In genomic region chr5:1343931-1344901, GRCh38 we compare ENCODE assay signal across 7 cellular contexts. TPM values are rescaled to one million over a fixed set of nuclear protein-coding genes. Genes with fewer than 3 reads are reported as not detected.
DNase-seq lines count a peak whose midpoint lies in the region; ATAC-seq and TF ChIP-seq lines count a peak whose summit lies in the region.

No MANE protein-coding gene starts in this region.

- H3K4me3 ChIP-seq in HFF-Myc (replicated peaks; ENCODE audit: low read depth, low read length) (peak overlapping the region; percentile 70), ascending aorta (peak overlapping the region; percentile 62 to 96)

- peak; percentile 25 for ATAC-seq in left colon
- ATAC-seq in stimulated activated naive B cell treated with anti-CD40 and anti-IgM and Interleukin-4, amounts not matched to agents 10 μg/mL and 1 μg/mL and 100 μg/mL, for 72 hours (replicated peaks), result peak; percentile 37 to 42

- in situ Hi-C loops in GM13977 (cut with MboI; ENCODE audit: low pct_unique_long_range_greater_than_20kb, low sequenced_read_pairs, unreplicated experiment), result no loop called here

- peak overlapping the region; percentile 77 for H3K27ac Mint-ChIP-seq in stimulated activated naive B cell treated with anti-CD40 and anti-IgM and Interleukin-4, amounts not matched to agents 10 μg/mL and 1 μg/mL and 100 μg/mL, for 72 hours

- intact Hi-C loops in ascending aorta (cut with DNase I), result loop anchor here (2.0 kb wide), 2 partner anchors 291 to 455 kb away; partner anchors contain the start of gene MRPL36
- intact Hi-C loops in left colon (cut with DNase I, micrococcal nuclease), result no loop called here

- peaks cover 27 to 51% of the 10 kb centered on the region in 2 donors for H3K4me1 Mint-ChIP-seq in stimulated activated naive B cell treated with anti-CD40 and anti-IgM and Interleukin-4, amounts not matched to agents 10 μg/mL and 1 μg/mL and 100 μg/mL, for 72 hours

- no peaks in the 10 kb centered on the region for H3K27me3 ChIP-seq in ascending aorta

- no peaks in the 10 kb centered on the region for H3K9me3 ChIP-seq in ascending aorta

- H3K4me3 Mint-ChIP-seq in stimulated activated naive B cell treated with anti-CD40 and anti-IgM and Interleukin-4, amounts not matched to agents 10 μg/mL and 1 μg/mL and 100 μg/mL, for 72 hours, result peak overlapping the region; percentile 85 to 86

- DNase-seq in GM13977 (ENCODE audit: low spot score) (peak; percentile 52), HFF-Myc (ENCODE audit: extremely low read depth, low read depth) (no peak), NCI-H69 (lab: John Stamatoyannopoulos, UW) (peak; percentile 74), ascending aorta (ENCODE audit: low spot score in 2 of 2) (no peak), left colon (peak in 1 of 2 donors; percentile 43), foreskin melanocyte (no peak)
- DNase-seq in stimulated activated naive B cell treated with anti-CD40 and anti-IgM and Interleukin-4, amounts not matched to agents 10 μg/mL and 1 μg/mL and 100 μg/mL, for 72 hours, result no peak

- H3K27ac ChIP-seq in ascending aorta, result no peak overlapping the region

- peaks cover 2 to 17% of the 10 kb centered on the region in 2 donors for H3K4me1 ChIP-seq in ascending aorta

- peaks cover 18 to 35% of the 10 kb centered on the region in 2 donors for H3K36me3 ChIP-seq in ascending aorta

- H3K9me3 Mint-ChIP-seq in stimulated activated naive B cell treated with anti-CD40 and anti-IgM and Interleukin-4, amounts not matched to agents 10 μg/mL and 1 μg/mL and 100 μg/mL, for 72 hours, result no peaks in the 10 kb centered on the region

- no peaks in the 10 kb centered on the region for H3K27me3 Mint-ChIP-seq in stimulated activated naive B cell treated with anti-CD40 and anti-IgM and Interleukin-4, amounts not matched to agents 10 μg/mL and 1 μg/mL and 100 μg/mL, for 72 hours

- peaks cover 21 to 33% of the 10 kb centered on the region in 2 donors for H3K36me3 Mint-ChIP-seq in stimulated activated naive B cell treated with anti-CD40 and anti-IgM and Interleukin-4, amounts not matched to agents 10 μg/mL and 1 μg/mL and 100 μg/mL, for 72 hours

- TF ChIP-seq CTCF in GM13977 (IDR thresholded peaks at IDR 0.05; ENCODE audit: extremely low read depth, insufficient read depth, missing control alignments) (no peak), HFF-Myc (IDR thresholded peaks at IDR 0.05; ENCODE audit: low read depth, low read length, missing control alignments) (no peak), ascending aorta (IDR thresholded peaks at IDR 0.05) (no peak)

RNA-seq across cellular contexts. Expression of gene CLPTM1L, which starts 0.7 kb away (rescaled TPM):
- total RNA-seq in ascending aorta (23.6 TPM), left colon (100 to 1,000 TPM in 1 of 2 donors, 10 to 100 TPM in 1; 93.1 to 102 TPM)

RNA-seq across cellular contexts. Expression of gene TERT, which starts 49.3 kb away (rescaled TPM):
- total RNA-seq in ascending aorta, result not detected
- total RNA-seq in left colon, result 1 to 10 TPM; 2.3 to 5.1 TPM

Comparison
In these comparisons a context has a peak if more than half of its experiments do, and no peak if none do; other contexts are left out.
1. DNase-seq: peak in GM13977 (single experiment) and NCI-H69 (single experiment); none in HFF-Myc (single experiment), ascending aorta (0 of 2), stimulated activated naive B cell treated with anti-CD40 and anti-IgM and Interleukin-4, amounts not matched to agents 10 μg/mL and 1 μg/mL and 100 μg/mL, for 72 hours (single experiment) and foreskin melanocyte (single experiment).